Comparison of ENCODE assay signal across 8 cellular contexts in genomic region chr17:80413771-80414507, GRCh38. TPM values are rescaled to one million over a fixed set of nuclear protein-coding genes. Genes with fewer than 3 reads are reported as not detected.
DNase-seq lines count a peak whose midpoint lies in the region; TF ChIP-seq lines count a peak whose summit lies in the region.

No MANE protein-coding gene starts in this region.

- DNase-seq in D341Med (ENCODE audit: low spot score) (peak; percentile 49), NT2/D1 (ENCODE audit: low read depth, low spot score) (no peak), epithelial cell of proximal tubule (ENCODE audit: low read depth) (no peak), osteocyte (ENCODE audit: extremely low spot score, unreplicated experiment) (no peak), dermis blood vessel endothelial cell (no peak), mesenteric fat pad (ENCODE audit: low spot score) (no peak), NCI-H187 treated with DMSO at 0.1 percent for 48 hours (lab: John Stamatoyannopoulos, UW) (no peak)
- DNase-seq in stimulated activated CD4-positive, alpha-beta T cell treated with anti-CD3 and anti-CD28 coated beads, Interleukin-4, amount 100 ng/mL, for 1 hour, result no peak

- H3K9me3 ChIP-seq in NT2/D1 (ENCODE audit: insufficient read depth, low read length), result no peaks in the 10 kb centered on the region

- TF ChIP-seq CTCF in epithelial cell of proximal tubule (conservative IDR thresholded peaks at IDR 0.05; ENCODE audit: low read depth, low read length) (no peak), osteocyte (IDR thresholded peaks at IDR 0.05) (no peak)

- H3K4me1 ChIP-seq in NT2/D1 (ENCODE audit: insufficient read depth, insufficient read length), result peaks cover 4% of the 10 kb centered on the region

- peak overlapping the region; percentile 88 for H3K4me3 Mint-ChIP-seq in osteocyte (ENCODE audit: unreplicated experiment)

- H3K27me3 ChIP-seq in NT2/D1 (ENCODE audit: insufficient read depth, insufficient read length), result peaks cover 25% of the 10 kb centered on the region

- peaks cover 3% of the 10 kb centered on the region for H3K27me3 Mint-ChIP-seq in osteocyte (ENCODE audit: unreplicated experiment)

- H3K36me3 ChIP-seq in NT2/D1 (ENCODE audit: insufficient read depth, insufficient read length, low read length), result peaks cover 20% of the 10 kb centered on the region

- H3K4me3 ChIP-seq in NT2/D1 (ENCODE audit: insufficient read length, low read depth), result peak overlapping the region; percentile 87
- H3K4me3 ChIP-seq in epithelial cell of proximal tubule (ENCODE audit: low read depth, low read length), result peak overlapping the region; percentile 94

- no peaks in the 10 kb centered on the region for H3K9me3 Mint-ChIP-seq in osteocyte (ENCODE audit: unreplicated experiment)

- H3K36me3 Mint-ChIP-seq in osteocyte (ENCODE audit: unreplicated experiment), result peaks cover 7% of the 10 kb centered on the region

- H3K9ac ChIP-seq in NT2/D1 (ENCODE audit: insufficient read length, low read depth), result peak overlapping the region; percentile 83

- H3K27ac Mint-ChIP-seq in osteocyte (ENCODE audit: unreplicated experiment), result peak overlapping the region; percentile 98

- peaks cover 26% of the 10 kb centered on the region for H3K4me1 Mint-ChIP-seq in osteocyte (ENCODE audit: unreplicated experiment)

RNA-seq across cellular contexts. Expression of gene ENDOV, which starts 1.0 kb away (rescaled TPM):
- total RNA-seq in epithelial cell of proximal tubule (8.5 and 13.5 TPM in 2 replicates), osteocyte (33.2 and 39.1 TPM in 2 replicates), dermis blood vessel endothelial cell (19.5 and 27.6 TPM in 2 replicates), mesenteric fat pad (10.5 TPM)
